ENCODE assay signal across 8 cellular contexts in the genomic region with DNA sequence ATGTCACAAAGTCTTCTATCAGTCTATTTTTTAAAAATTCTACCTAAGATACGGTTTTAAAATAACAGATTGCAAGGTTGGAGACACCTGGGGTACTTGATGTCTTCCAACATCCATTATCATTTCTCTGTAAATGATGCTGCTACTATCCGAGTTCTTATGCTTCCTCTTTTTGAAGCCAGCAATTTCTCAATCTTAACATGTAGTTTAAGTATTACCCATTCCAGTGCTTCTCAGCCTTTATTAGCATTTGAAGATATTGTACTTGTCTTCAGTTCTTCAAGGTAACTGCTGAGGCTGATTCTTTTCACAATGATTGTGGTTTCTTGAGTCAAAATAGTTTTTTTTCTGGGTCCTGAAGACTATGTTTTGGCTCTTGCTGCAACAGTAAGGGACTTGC.
DNase-seq lines count a peak whose midpoint lies in the region; ATAC-seq and TF ChIP-seq lines count a peak whose summit lies in the region.

No MANE protein-coding gene starts in this region.

- no peaks in the 10 kb centered on the region for H3K36me3 Mint-ChIP-seq in activated T-cell treated with anti-CD3 and anti-CD28 coated beads, Interleukin-2, amount 50 U/mL, for 72 hours (ENCODE audit: insufficient read depth in 2 of 2)

- peak overlapping the region; percentile 91 to 94 for H3K4me3 Mint-ChIP-seq in activated T-cell treated with anti-CD3 and anti-CD28 coated beads, Interleukin-2, amount 50 U/mL, for 72 hours

- H3K27ac Mint-ChIP-seq in activated T-cell treated with anti-CD3 and anti-CD28 coated beads, Interleukin-2, amount 50 U/mL, for 72 hours, result peak overlapping the region; percentile 88

- DNase-seq in activated T-cell treated with anti-CD3 and anti-CD28 coated beads, Interleukin-2, amount 50 U/mL, for 72 hours, result no peak
- no peak for DNase-seq in activated T-cell treated with anti-CD3 and anti-CD28 coated beads, Interleukin-2, amount 50 U/mL, for 1 hour
- DNase-seq in MV-4-11 (lab: John Stamatoyannopoulos, UW), result peak; percentile 79
- DNase-seq in effector memory CD4-positive, alpha-beta T cell, result no peak
- no peak for DNase-seq in stomach
- DNase-seq in NCI-H524 (lab: John Stamatoyannopoulos, UW), result no peak
- no peak for DNase-seq in stimulated activated CD4-positive, alpha-beta T cell treated with anti-CD3 and anti-CD28 coated beads, Interleukin-2, amount 100 ng/mL, for 48 hours
- no peak for DNase-seq in A172 (ENCODE audit: low spot score)

- H3K9me3 ChIP-seq in effector memory CD4-positive, alpha-beta T cell (ENCODE audit: control insufficient read depth, low read length), result no peaks in the 10 kb centered on the region
- no peaks in the 10 kb centered on the region for H3K9me3 ChIP-seq in stomach

- intact Hi-C loops in stomach (cut with DNase I; ENCODE audit: low total_unique reads), result no loop called here

- H3K27ac ChIP-seq in effector memory CD4-positive, alpha-beta T cell (ENCODE audit: insufficient read depth, low read length, poor library complexity, severe bottlenecking), result no peak overlapping the region
- no peak overlapping the region for H3K27ac ChIP-seq in stomach

- TF ChIP-seq CTCF in stomach (IDR thresholded peaks at IDR 0.05), result no peak

- H3K27me3 Mint-ChIP-seq in activated T-cell treated with anti-CD3 and anti-CD28 coated beads, Interleukin-2, amount 50 U/mL, for 72 hours (ENCODE audit: low read depth), result no peaks in the 10 kb centered on the region

- no peak for TF ChIP-seq EP300 in stomach (IDR thresholded peaks at IDR 0.05)

- peaks cover 14% of the 10 kb centered on the region for H3K4me1 Mint-ChIP-seq in activated T-cell treated with anti-CD3 and anti-CD28 coated beads, Interleukin-2, amount 50 U/mL, for 72 hours (ENCODE audit: low read depth)

- no peaks in the 10 kb centered on the region for H3K9me3 Mint-ChIP-seq in activated T-cell treated with anti-CD3 and anti-CD28 coated beads, Interleukin-2, amount 50 U/mL, for 72 hours

- TF ChIP-seq POLR2A in stomach (IDR thresholded peaks at IDR 0.05), result no peak

- no peaks in the 10 kb centered on the region for H3K4me1 ChIP-seq in effector memory CD4-positive, alpha-beta T cell (ENCODE audit: control insufficient read depth, insufficient read depth, low read length, poor library complexity, severe bottlenecking)
- H3K4me1 ChIP-seq in stomach, result peaks cover 0 to 12% (median 6%) of the 10 kb centered on the region in 4 donors

- ATAC-seq in activated T-cell treated with anti-CD3 and anti-CD28 coated beads, Interleukin-2, amount 50 U/mL, for 72 hours (replicated peaks in 1 of 2), result no peak

- no peaks in the 10 kb centered on the region for H3K27me3 ChIP-seq in effector memory CD4-positive, alpha-beta T cell (replicated peaks; ENCODE audit: control insufficient read depth, insufficient read depth, low read length, poor library complexity, severe bottlenecking)
- peaks cover 0 to 26% (median 0%) of the 10 kb centered on the region in 3 donors for H3K27me3 ChIP-seq in stomach

- H3K36me3 ChIP-seq in effector memory CD4-positive, alpha-beta T cell (ENCODE audit: control insufficient read depth, insufficient read depth, low read length), result no peaks in the 10 kb centered on the region
- no peaks in the 10 kb centered on the region for H3K36me3 ChIP-seq in stomach

- 51 to 66% (median 56%) methylated on average over 2 of the region's 2 CpGs for WGBS in stomach, 5 donors

- H3K4me3 ChIP-seq in effector memory CD4-positive, alpha-beta T cell (ENCODE audit: insufficient read depth, low read depth, low read length, poor library complexity, severe bottlenecking), result peak overlapping the region; percentile 52
- H3K4me3 ChIP-seq in stomach, result peak overlapping the region in 3 of 4 donors; percentile 39 to 51 (median 43)
